ENCODE assay signal across 1 cellular context in the genomic region with DNA sequence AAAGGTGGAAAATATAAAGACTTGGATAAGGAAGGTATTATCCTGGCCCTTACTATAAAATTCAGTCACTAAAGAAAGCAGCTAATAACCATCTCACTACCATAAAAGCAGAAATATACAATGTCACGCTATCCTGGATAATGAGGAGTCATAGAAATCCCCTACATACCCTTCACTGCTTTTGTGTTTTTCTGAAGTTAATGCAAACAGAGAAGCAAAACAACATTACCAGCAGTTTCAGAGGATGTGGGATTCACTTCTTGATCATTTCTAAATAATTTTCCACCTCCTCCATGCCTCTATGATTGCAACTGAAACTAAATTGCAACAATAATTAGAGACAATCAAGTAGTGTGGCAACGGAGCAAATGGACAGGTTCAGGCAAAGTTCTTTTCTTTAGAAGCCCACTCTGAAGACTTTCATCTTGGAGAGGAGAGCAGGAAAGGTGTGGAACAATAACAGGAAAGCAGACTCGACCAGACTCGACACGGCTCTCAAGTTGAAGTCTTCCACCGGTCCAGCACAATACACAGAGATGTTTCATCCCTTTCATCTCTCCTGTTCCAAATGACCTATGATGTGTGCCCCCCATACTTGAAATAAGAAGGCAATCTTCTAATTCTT.
TF ChIP-seq lines count a peak whose summit lies in the region.

No MANE protein-coding gene starts in this region.

TF ChIP-seq in GM23338, 12 proteins besides CTCF, POLR2A, EP300 and RAD21 (continued from another document):
- TF ChIP-seq REST (IDR thresholded peaks at IDR 0.05; ENCODE audit: unreplicated experiment) (no peak), CREB1 (CRISPR knock-in tag; IDR thresholded peaks at IDR 0.05; ENCODE audit: low read depth) (no peak), ZNF114 (CRISPR knock-in tag; IDR thresholded peaks at IDR 0.05) (no peak), ETS1 (IDR thresholded peaks at IDR 0.05) (no peak), ZNF331 (CRISPR knock-in tag; IDR thresholded peaks at IDR 0.05; ENCODE audit: low read depth) (no peak), NANOG (IDR thresholded peaks at IDR 0.05; ENCODE audit: borderline replicate concordance) (no peak), STAT1 (IDR thresholded peaks at IDR 0.05; ENCODE audit: unreplicated experiment) (no peak), JUNB (IDR thresholded peaks at IDR 0.05; ENCODE audit: unreplicated experiment) (no peak)
- TF ChIP-seq, protein P1, sequence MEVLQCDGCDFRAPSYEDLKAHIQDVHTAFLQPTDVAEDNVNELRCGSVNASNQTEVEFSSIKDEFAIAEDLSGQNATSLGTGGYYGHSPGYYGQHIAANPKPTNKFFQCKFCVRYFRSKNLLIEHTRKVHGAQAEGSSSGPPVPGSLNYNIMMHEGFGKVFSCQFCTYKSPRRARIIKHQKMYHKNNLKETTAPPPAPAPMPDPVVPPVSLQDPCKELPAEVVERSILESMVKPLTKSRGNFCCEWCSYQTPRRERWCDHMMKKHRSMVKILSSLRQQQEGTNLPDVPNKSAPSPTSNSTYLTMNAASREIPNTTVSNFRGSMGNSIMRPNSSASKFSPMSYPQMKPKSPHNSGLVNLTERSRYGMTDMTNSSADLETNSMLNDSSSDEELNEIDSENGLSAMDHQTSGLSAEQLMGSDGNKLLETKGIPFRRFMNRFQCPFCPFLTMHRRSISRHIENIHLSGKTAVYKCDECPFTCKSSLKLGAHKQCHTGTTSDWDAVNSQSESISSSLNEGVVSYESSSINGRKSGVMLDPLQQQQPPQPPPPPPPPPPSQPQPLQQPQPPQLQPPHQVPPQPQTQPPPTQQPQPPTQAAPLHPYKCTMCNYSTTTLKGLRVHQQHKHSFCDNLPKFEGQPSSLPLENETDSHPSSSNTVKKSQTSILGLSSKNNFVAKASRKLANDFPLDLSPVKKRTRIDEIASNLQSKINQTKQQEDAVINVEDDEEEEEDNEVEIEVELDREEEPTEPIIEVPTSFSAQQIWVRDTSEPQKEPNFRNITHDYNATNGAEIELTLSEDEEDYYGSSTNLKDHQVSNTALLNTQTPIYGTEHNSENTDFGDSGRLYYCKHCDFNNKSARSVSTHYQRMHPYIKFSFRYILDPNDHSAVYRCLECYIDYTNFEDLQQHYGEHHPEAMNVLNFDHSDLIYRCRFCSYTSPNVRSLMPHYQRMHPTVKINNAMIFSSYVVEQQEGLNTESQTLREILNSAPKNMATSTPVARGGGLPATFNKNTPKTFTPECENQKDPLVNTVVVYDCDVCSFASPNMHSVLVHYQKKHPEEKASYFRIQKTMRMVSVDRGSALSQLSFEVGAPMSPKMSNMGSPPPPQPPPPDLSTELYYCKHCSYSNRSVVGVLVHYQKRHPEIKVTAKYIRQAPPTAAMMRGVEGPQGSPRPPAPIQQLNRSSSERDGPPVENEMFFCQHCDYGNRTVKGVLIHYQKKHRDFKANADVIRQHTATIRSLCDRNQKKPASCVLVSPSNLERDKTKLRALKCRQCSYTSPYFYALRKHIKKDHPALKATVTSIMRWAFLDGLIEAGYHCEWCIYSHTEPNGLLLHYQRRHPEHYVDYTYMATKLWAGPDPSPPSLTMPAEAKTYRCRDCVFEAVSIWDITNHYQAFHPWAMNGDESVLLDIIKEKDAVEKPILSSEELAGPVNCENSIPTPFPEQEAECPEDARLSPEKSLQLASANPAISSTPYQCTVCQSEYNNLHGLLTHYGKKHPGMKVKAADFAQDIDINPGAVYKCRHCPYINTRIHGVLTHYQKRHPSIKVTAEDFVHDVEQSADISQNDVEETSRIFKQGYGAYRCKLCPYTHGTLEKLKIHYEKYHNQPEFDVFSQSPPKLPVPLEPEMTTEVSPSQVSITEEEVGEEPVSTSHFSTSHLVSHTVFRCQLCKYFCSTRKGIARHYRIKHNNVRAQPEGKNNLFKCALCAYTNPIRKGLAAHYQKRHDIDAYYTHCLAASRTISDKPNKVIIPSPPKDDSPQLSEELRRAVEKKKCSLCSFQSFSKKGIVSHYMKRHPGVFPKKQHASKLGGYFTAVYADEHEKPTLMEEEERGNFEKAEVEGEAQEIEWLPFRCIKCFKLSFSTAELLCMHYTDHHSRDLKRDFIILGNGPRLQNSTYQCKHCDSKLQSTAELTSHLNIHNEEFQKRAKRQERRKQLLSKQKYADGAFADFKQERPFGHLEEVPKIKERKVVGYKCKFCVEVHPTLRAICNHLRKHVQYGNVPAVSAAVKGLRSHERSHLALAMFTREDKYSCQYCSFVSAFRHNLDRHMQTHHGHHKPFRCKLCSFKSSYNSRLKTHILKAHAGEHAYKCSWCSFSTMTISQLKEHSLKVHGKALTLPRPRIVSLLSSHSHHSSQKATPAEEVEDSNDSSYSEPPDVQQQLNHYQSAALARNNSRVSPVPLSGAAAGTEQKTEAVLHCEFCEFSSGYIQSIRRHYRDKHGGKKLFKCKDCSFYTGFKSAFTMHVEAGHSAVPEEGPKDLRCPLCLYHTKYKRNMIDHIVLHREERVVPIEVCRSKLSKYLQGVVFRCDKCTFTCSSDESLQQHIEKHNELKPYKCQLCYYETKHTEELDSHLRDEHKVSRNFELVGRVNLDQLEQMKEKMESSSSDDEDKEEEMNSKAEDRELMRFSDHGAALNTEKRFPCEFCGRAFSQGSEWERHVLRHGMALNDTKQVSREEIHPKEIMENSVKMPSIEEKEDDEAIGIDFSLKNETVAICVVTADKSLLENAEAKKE (CRISPR knock-in tag; IDR thresholded peaks at IDR 0.05) = no peak
